Comparison of ENCODE assay signal across 12 cellular contexts in the genomic region with DNA sequence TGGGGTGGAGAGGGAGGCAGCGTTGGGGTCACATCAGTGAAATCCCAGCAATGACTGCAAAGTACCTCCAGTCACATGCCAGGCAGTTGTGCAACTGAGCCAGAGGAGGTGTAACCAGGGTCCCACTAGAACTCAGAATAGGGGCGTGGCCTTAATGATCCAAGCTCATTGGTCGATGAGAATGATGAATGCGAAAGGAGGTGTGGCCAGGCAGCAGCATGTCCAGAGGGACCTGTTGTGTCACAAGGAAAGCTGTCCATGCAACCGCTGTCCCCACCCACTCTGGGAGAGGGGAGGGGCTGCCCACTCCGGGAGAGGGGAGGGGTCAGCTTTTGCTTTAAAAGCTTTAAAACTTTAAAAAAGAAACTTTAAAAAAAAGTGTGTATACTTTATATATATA. TPM values are rescaled to one million over a fixed set of nuclear protein-coding genes. Genes with fewer than 3 reads are reported as not detected.
A peak's percentile ranks its signal among the peaks of the same experiment; 100 is the strongest.
DNase-seq lines count a peak whose midpoint lies in the region; ATAC-seq, FAIRE-seq and TF ChIP-seq lines count a peak whose summit lies in the region.
"Had no signal": no experiment of that assay in that cellular context is flagged by ENCODE, and none has a peak within 500 bp of the region (broad histone marks: within the 10 kb centered on the region; RNA-seq: fewer than 3 reads in every experiment).

No MANE protein-coding gene starts in this region.

- no peak overlapping the region for H3K4me3 Mint-ChIP-seq in MCF 10A (ENCODE audit: unreplicated experiment)
- H3K4me3 Mint-ChIP-seq in neural progenitor cell = no peak overlapping the region
- no peak overlapping the region for H3K4me3 Mint-ChIP-seq in activated CD8-positive, alpha-beta T cell treated with anti-CD3 and anti-CD28 coated beads for 36 hours

- H3K9me3 ChIP-seq in mammary epithelial cell (replicated peaks; ENCODE audit: insufficient read depth, low read length) (no peaks in the 10 kb centered on the region), K562 (replicated peaks; ENCODE audit: control insufficient read depth, insufficient read depth, low read depth, low read length) (no peaks in the 10 kb centered on the region), neural progenitor cell (ENCODE audit: low read depth) (no peaks in the 10 kb centered on the region)
- H3K9me3 ChIP-seq: pancreas had no signal

- no peak overlapping the region for H3K9ac ChIP-seq in mammary epithelial cell (ENCODE audit: insufficient read depth, low read length)
- no peak overlapping the region for H3K9ac ChIP-seq in K562 (ENCODE audit: insufficient read depth in 1 of 2, low read depth in 2 of 2, low read length in 2 of 2)
- H3K9ac ChIP-seq in neural progenitor cell = no peak overlapping the region

- H3K27me3 Mint-ChIP-seq in MCF 10A (ENCODE audit: insufficient read depth, unreplicated experiment) (peaks cover 23% of the 10 kb centered on the region), neural progenitor cell (ENCODE audit: insufficient read depth, low read depth) (peaks cover 9% of the 10 kb centered on the region)
- peaks cover 2% of the 10 kb centered on the region for H3K27me3 Mint-ChIP-seq in activated CD8-positive, alpha-beta T cell treated with anti-CD3 and anti-CD28 coated beads for 36 hours

- no TSS peak for BruUV-seq in MCF 10A (replicated peaks; lab: Mats Ljungman, UMichigan)
- no TSS peak for BruUV-seq in mammary epithelial cell (replicated peaks; lab: Mats Ljungman, UMichigan)
- no TSS peak for BruUV-seq in K562 (replicated peaks; lab: Mats Ljungman, UMichigan)

- no peak overlapping the region for H2AFZ ChIP-seq in mammary epithelial cell (ENCODE audit: low read depth, low read length)
- no peak overlapping the region for H2AFZ ChIP-seq in K562 (ENCODE audit: low read depth, low read length)
- no peak overlapping the region for H2AFZ ChIP-seq in neural progenitor cell (replicated peaks)

- ATAC-seq in K562 (peak; percentile 99), GM19397 (IDR thresholded peaks at IDR 0.05; ENCODE audit: unreplicated experiment) (no peak)
- no peak for ATAC-seq in activated CD8-positive, alpha-beta T cell treated with anti-CD3 and anti-CD28 coated beads for 36 hours
- ATAC-seq: pancreas had no signal

- DNase-seq in MCF 10A (ENCODE audit: unreplicated experiment) = peak; percentile 61
- no peak for DNase-seq in mammary epithelial cell
- peak; percentile 33 for DNase-seq in MV-4-11 (lab: John Stamatoyannopoulos, UW)
- peak; percentile 78 to 86 (median 79) for DNase-seq in K562 (ENCODE audit: extremely low read depth in 1 of 4, low spot score in 3 of 4)
- DNase-seq in neural progenitor cell (ENCODE audit: low spot score) = peak; percentile 81
- DNase-seq in activated CD8-positive, alpha-beta T cell treated with anti-CD3 and anti-CD28 coated beads for 36 hours = no peak
- DNase-seq in UCSD-AML1 (lab: John Stamatoyannopoulos, UW; ENCODE audit: unreplicated experiment) = no peak
- DNase-seq: caudate nucleus, pancreas, small intestine had no signal

- H3K9me3 Mint-ChIP-seq in MCF 10A (ENCODE audit: unreplicated experiment) (no peaks in the 10 kb centered on the region), neural progenitor cell (no peaks in the 10 kb centered on the region)
- H3K9me3 Mint-ChIP-seq in activated CD8-positive, alpha-beta T cell treated with anti-CD3 and anti-CD28 coated beads for 36 hours = no peaks in the 10 kb centered on the region

- H3K27ac ChIP-seq in mammary epithelial cell (ENCODE audit: insufficient read depth, low read depth, low read length) = no peak overlapping the region
- no peak overlapping the region for H3K27ac ChIP-seq in K562 (ENCODE audit: extremely low read depth, low read depth, low read length)
- no peak overlapping the region for H3K27ac ChIP-seq in neural progenitor cell
- H3K27ac ChIP-seq: pancreas had no signal

- H4K20me1 ChIP-seq in mammary epithelial cell (ENCODE audit: insufficient read depth, low read length) (no peaks in the 10 kb centered on the region), K562 (replicated peaks; ENCODE audit: control insufficient read depth, insufficient read depth, low read length) (no peaks in the 10 kb centered on the region), neural progenitor cell (ENCODE audit: low read depth) (no peaks in the 10 kb centered on the region)

- POLR2A ChIA-PET in MCF 10A (lab: Yijun Ruan, JAX) (no interaction called here), K562 (lab: Yijun Ruan, JAX) (no interaction called here)
- POLR2A ChIA-PET in activated CD8-positive, alpha-beta T cell treated with anti-CD3 and anti-CD28 coated beads for 36 hours (lab: Charles Lee) = interaction anchor here (0.7 kb wide), 1 partner anchor 27 kb away, joined by 3 read pairs; no protein-coding TSS in a partner anchor

- H3F3A ChIP-seq in neural progenitor cell (ENCODE audit: low read depth) = peaks cover 21% of the 10 kb centered on the region

- no peak for TF ChIP-seq POLR2A in K562 (conservative IDR thresholded peaks at IDR 0.05)

- H3K36me3 Mint-ChIP-seq in MCF 10A (ENCODE audit: insufficient read depth, unreplicated experiment) (no peaks in the 10 kb centered on the region), neural progenitor cell (no peaks in the 10 kb centered on the region)
- H3K36me3 Mint-ChIP-seq in activated CD8-positive, alpha-beta T cell treated with anti-CD3 and anti-CD28 coated beads for 36 hours (ENCODE audit: low read depth) = no peaks in the 10 kb centered on the region

- H3K4me3 ChIP-seq in mammary epithelial cell (replicated peaks in 1 of 3; ENCODE audit: insufficient read depth in 1 of 3, low read depth in 2 of 3, low read length in 3 of 3) = no peak overlapping the region
- H3K4me3 ChIP-seq in K562 = no peak overlapping the region
- H3K4me3 ChIP-seq in neural progenitor cell = no peak overlapping the region
- H3K4me3 ChIP-seq: pancreas had no signal

- peak; percentile 88 for FAIRE-seq in K562 (lab: Jason Lieb, UNC)
- FAIRE-seq: H54, pancreas, small intestine had no signal

- no peak for TF ChIP-seq EP300 in K562 (IDR thresholded peaks at IDR 0.05; ENCODE audit: low read length)

- 80% methylated on average over 6 of the region's 6 CpGs for WGBS in mammary epithelial cell (ENCODE audit: low coverage, missing lambda C conversion rate)
- 9% methylated on average over 6 of the region's 6 CpGs for WGBS in K562 (ENCODE audit: insufficient coverage, low coverage, missing lambda C conversion rate)

- H3K4me1 ChIP-seq in mammary epithelial cell (ENCODE audit: insufficient read depth, low read length) (no peaks in the 10 kb centered on the region), K562 (replicated peaks in 1 of 2; ENCODE audit: control insufficient read depth in 2 of 2, insufficient read depth in 2 of 2, low read length in 2 of 2) (peaks cover 0 to 5% of the 10 kb centered on the region in 2 experiments; a peak in 1 of 5 replicates), neural progenitor cell (peaks cover 22% of the 10 kb centered on the region)
- H3K4me1 ChIP-seq: pancreas had no signal

- H3K4me1 Mint-ChIP-seq in MCF 10A (ENCODE audit: insufficient read depth, unreplicated experiment) (no peaks in the 10 kb centered on the region), neural progenitor cell (peaks cover 45% of the 10 kb centered on the region)
- peaks cover 9% of the 10 kb centered on the region for H3K4me1 Mint-ChIP-seq in activated CD8-positive, alpha-beta T cell treated with anti-CD3 and anti-CD28 coated beads for 36 hours (ENCODE audit: low read depth)

- TF ChIP-seq CTCF in MCF 10A (IDR thresholded peaks at IDR 0.05; ENCODE audit: unreplicated experiment) (no peak), mammary epithelial cell (conservative IDR thresholded peaks at IDR 0.05 in 1 of 2, IDR thresholded peaks at IDR 0.05 in 1 of 2; ENCODE audit: extremely low read depth in 1 of 2, insufficient read depth in 1 of 2, low read depth in 1 of 2, low read length in 2 of 2) (no peak), K562 (IDR thresholded peaks at IDR 0.05 in 2 of 3, conservative IDR thresholded peaks at IDR 0.05 in 1 of 3; ENCODE audit: insufficient read depth in 2 of 3, low read depth in 1 of 3, low read length in 3 of 3) (no peak), neural progenitor cell (IDR thresholded peaks at IDR 0.05) (no peak)
- no peak for TF ChIP-seq CTCF in activated CD8-positive, alpha-beta T cell treated with anti-CD3 and anti-CD28 coated beads for 36 hours (IDR thresholded peaks at IDR 0.05)

- H3K79me2 ChIP-seq in mammary epithelial cell (ENCODE audit: insufficient read depth, low read length) (no peaks in the 10 kb centered on the region), K562 (ENCODE audit: control insufficient read depth, insufficient read depth, low read length) (no peaks in the 10 kb centered on the region), neural progenitor cell (ENCODE audit: low read depth) (no peaks in the 10 kb centered on the region)

- peaks cover 8% of the 10 kb centered on the region for H3K27me3 ChIP-seq in mammary epithelial cell (ENCODE audit: insufficient read depth, low read length)
- no peaks in the 10 kb centered on the region for H3K27me3 ChIP-seq in K562 (ENCODE audit: control insufficient read depth in 2 of 2, insufficient read depth in 2 of 2, low read length in 2 of 2)
- H3K27me3 ChIP-seq in neural progenitor cell = no peaks in the 10 kb centered on the region
- H3K27me3 ChIP-seq: pancreas had no signal

- H3K27ac Mint-ChIP-seq in MCF 10A (ENCODE audit: low read depth, unreplicated experiment) (no peak overlapping the region), neural progenitor cell (no peak overlapping the region)
- H3K27ac Mint-ChIP-seq in activated CD8-positive, alpha-beta T cell treated with anti-CD3 and anti-CD28 coated beads for 36 hours = no peak overlapping the region

- H3K9me1 ChIP-seq in K562 (ENCODE audit: control insufficient read depth, insufficient read depth, low read length) = no peaks in the 10 kb centered on the region

- TF ChIP-seq RAD21 in K562 (CRISPR knock-in tag; conservative IDR thresholded peaks at IDR 0.05 in 1 of 2, IDR thresholded peaks at IDR 0.05 in 1 of 2) = no peak

- CTCF ChIA-PET in MCF 10A (lab: Yijun Ruan, JAX) = interaction anchor here (0.6 kb wide), 1 partner anchor 27 kb away, joined by 3 read pairs; no protein-coding TSS in a partner anchor
- CTCF ChIA-PET in mammary epithelial cell (lab: Charles Lee; ENCODE audit: low non-redundant PET) = no interaction called here
- CTCF ChIA-PET in K562 (lab: Yijun Ruan, JAX; ENCODE audit: low intra/inter-chr PET ratio) = no interaction called here
- CTCF ChIA-PET in activated CD8-positive, alpha-beta T cell treated with anti-CD3 and anti-CD28 coated beads for 36 hours (lab: Charles Lee) = interaction anchor here (1.2 to 2.4 kb wide), 3 partner anchors 10 to 18 kb away, joined by 7 to 9 read pairs (median 8); no protein-coding TSS in a partner anchor

- in situ Hi-C loops in mammary epithelial cell (cut with MboI; ENCODE audit: low sequenced_read_pairs in 2 of 2) = no loop called here
- in situ Hi-C loops in K562 (cut with MboI) = no loop called here

- no peaks in the 10 kb centered on the region for H3K36me3 ChIP-seq in mammary epithelial cell (ENCODE audit: insufficient read depth, low read length)
- H3K36me3 ChIP-seq in K562 (ENCODE audit: control insufficient read depth, insufficient read depth, low read length) = no peaks in the 10 kb centered on the region
- no peaks in the 10 kb centered on the region for H3K36me3 ChIP-seq in neural progenitor cell
- H3K36me3 ChIP-seq: pancreas had no signal

- H3K4me2 ChIP-seq in mammary epithelial cell (ENCODE audit: insufficient read depth, low read depth, low read length) (no peak overlapping the region), K562 (ENCODE audit: insufficient read depth, low read length) (no peak overlapping the region), neural progenitor cell (peak overlapping the region; percentile 4)

- dilution Hi-C loops in mammary epithelial cell (cut with HindIII; ENCODE audit: low sequenced_read_pairs) = no loop called here

- intact Hi-C loops in MCF 10A (cut with micrococcal nuclease) (no loop called here), mammary epithelial cell (cut with micrococcal nuclease) (no loop called here), K562 (cut with micrococcal nuclease) (no loop called here)
- intact Hi-C loops in activated CD8-positive, alpha-beta T cell treated with anti-CD3 and anti-CD28 coated beads for 36 hours (cut with micrococcal nuclease) = no loop called here

RNA-seq across cellular contexts. Expression of gene MTPAP, which starts 25.3 kb away (rescaled TPM):
- total RNA-seq in MCF 10A (2022) (32.3 and 36.5 TPM in 2 replicates), mammary epithelial cell (10 to 100 TPM; 13.8 to 30.8 TPM), K562 (2014; rRNA removed) (11.8 and 12.0 TPM in 2 replicates), K562 (2014; rRNA removed; fragmentation: Illumina TruSeq; extraction: Trizol) (31.6 and 36.4 TPM in 2 replicates), K562 (2015; rRNA removed; fragmentation: Illumina TruSeq; extraction: Trizol) (20.6 and 22.6 TPM in 2 replicates), K562 (2021) (36.9 and 37.8 TPM in 2 replicates), neural progenitor cell (ENCODE audit: low replicate concordance) (24.7 and 48.4 TPM in 2 replicates)
- polyA plus RNA-seq in mammary epithelial cell (8.7 TPM), K562 (2011; rRNA removed) (20.0 and 21.8 TPM in 2 replicates), K562 (2014; fragmentation: Illumina TruSeq; extraction: Trizol) (26.9 and 28.9 TPM in 2 replicates), K562 (2014; fragmentation: Nextera tagmentation; extraction: Ambion mirVana) (10 to 100 TPM; 48.0 to 67.6 TPM), K562 (2014; rRNA removed) (15.1 and 16.2 TPM in 2 replicates)
- polyA minus RNA-seq in mammary epithelial cell = 12.0 TPM
- 36.5 and 101 TPM in 2 replicates for total RNA-seq in K562 (2011; cell fraction: chromatin; rRNA removed; ENCODE audit: low replicate concordance)
- 15.0 and 17.2 TPM in 2 replicates for total RNA-seq in K562 (2011; cell fraction: nucleolus; rRNA removed)
- total RNA-seq in K562 (2011; cell fraction: nucleoplasm; rRNA removed) = 32.3 and 33.9 TPM in 2 replicates
- 4.1 and 7.3 TPM in 2 replicates for polyA plus RNA-seq in K562 (2011; cell fraction: cytosol; rRNA removed)
- polyA plus RNA-seq in K562 (2011; cell fraction: nucleus; rRNA removed) = 10.9 and 17.6 TPM in 2 replicates
- 12.8 and 16.3 TPM in 2 replicates for polyA plus RNA-seq in K562 (2012)
- 19.8 and 28.5 TPM in 2 replicates for polyA minus RNA-seq in K562 (2011; rRNA and poly(A)+ RNA removed)
- polyA minus RNA-seq in K562 (2011; cell fraction: cytosol; rRNA and poly(A)+ RNA removed) = 6.2 and 11.0 TPM in 2 replicates
- polyA minus RNA-seq in K562 (2011; cell fraction: nucleus; rRNA and poly(A)+ RNA removed) = 5.7 and 19.2 TPM in 2 replicates
- total RNA-seq in activated CD8-positive, alpha-beta T cell treated with anti-CD3 and anti-CD28 coated beads for 36 hours = 10 to 100 TPM; 47.4 to 55.0 TPM

RNA-seq across cellular contexts. Expression of gene MAP3K8, which starts 59.6 kb away (rescaled TPM):
- 1.5 and 2.2 TPM in 2 replicates for total RNA-seq in MCF 10A (2022)
- 1 to 10 TPM; 1.2 to 3.8 TPM for total RNA-seq in mammary epithelial cell
- polyA plus RNA-seq in mammary epithelial cell = 0.90 TPM
- not detected for polyA minus RNA-seq in mammary epithelial cell
- total RNA-seq in K562 (2011; cell fraction: chromatin; rRNA removed; ENCODE audit: low replicate concordance) = 21.7 and 52.3 TPM in 2 replicates
- total RNA-seq in K562 (2011; cell fraction: nucleolus; rRNA removed) = 13.8 and 18.8 TPM in 2 replicates
- 19.1 and 23.8 TPM in 2 replicates for total RNA-seq in K562 (2011; cell fraction: nucleoplasm; rRNA removed)
- 6.9 and 10.0 TPM in 2 replicates for total RNA-seq in K562 (2014; rRNA removed)
- 13.5 and 13.6 TPM in 2 replicates for total RNA-seq in K562 (2014; rRNA removed; fragmentation: Illumina TruSeq; extraction: Trizol)
- 8.4 and 9.8 TPM in 2 replicates for total RNA-seq in K562 (2015; rRNA removed; fragmentation: Illumina TruSeq; extraction: Trizol)
- 14.1 and 15.7 TPM in 2 replicates for total RNA-seq in K562 (2021)
- polyA plus RNA-seq in K562 (2011; rRNA removed) = 23.6 and 26.3 TPM in 2 replicates
- 6.3 and 13.7 TPM in 2 replicates for polyA plus RNA-seq in K562 (2011; cell fraction: cytosol; rRNA removed)
- polyA plus RNA-seq in K562 (2011; cell fraction: nucleus; rRNA removed) = 15.7 and 29.1 TPM in 2 replicates
- 11.4 and 15.1 TPM in 2 replicates for polyA plus RNA-seq in K562 (2012)
- polyA plus RNA-seq in K562 (2014; fragmentation: Illumina TruSeq; extraction: Trizol) = 11.5 and 12.0 TPM in 2 replicates
- polyA plus RNA-seq in K562 (2014; fragmentation: Nextera tagmentation; extraction: Ambion mirVana) = 10 to 100 TPM; 14.0 to 16.4 TPM
- 12.9 and 14.7 TPM in 2 replicates for polyA plus RNA-seq in K562 (2014; rRNA removed)
- polyA minus RNA-seq in K562 (2011; rRNA and poly(A)+ RNA removed) = 14.3 and 25.8 TPM in 2 replicates
- 2.7 and 7.8 TPM in 2 replicates for polyA minus RNA-seq in K562 (2011; cell fraction: cytosol; rRNA and poly(A)+ RNA removed)
- polyA minus RNA-seq in K562 (2011; cell fraction: nucleus; rRNA and poly(A)+ RNA removed) = 7.5 and 22.9 TPM in 2 replicates
- 4.7 and 7.3 TPM in 2 replicates for total RNA-seq in neural progenitor cell (ENCODE audit: low replicate concordance)
- total RNA-seq in activated CD8-positive, alpha-beta T cell treated with anti-CD3 and anti-CD28 coated beads for 36 hours = 10 to 100 TPM; 24.0 to 25.7 TPM

Comparison
In these comparisons a context has a peak if more than half of its experiments do, and no peak if none do; other contexts are left out.
1. DNase-seq: peak in MCF 10A (single experiment), MV-4-11 (single experiment), K562 (4 of 4) and neural progenitor cell (single experiment); none in mammary epithelial cell (single experiment), activated CD8-positive, alpha-beta T cell treated with anti-CD3 and anti-CD28 coated beads for 36 hours (single experiment) and UCSD-AML1 (single experiment).
2. CTCF ChIA-PET loops: an anchor here in MCF 10A (0.6 kb wide) and activated CD8-positive, alpha-beta T cell treated with anti-CD3 and anti-CD28 coated beads for 36 hours (1.2 to 2.4 kb wide); none called in mammary epithelial cell and K562.